8 cellular contexts compared by ENCODE assay signal in genomic region chr9:106860731-106861584, GRCh38. TPM values are rescaled to one million over a fixed set of nuclear protein-coding genes. Genes with fewer than 3 reads are reported as not detected.
DNase-seq lines count a peak whose midpoint lies in the region; ATAC-seq and TF ChIP-seq lines count a peak whose summit lies in the region.

No MANE protein-coding gene starts in this region.

- H3K27ac ChIP-seq in PC-3 (ENCODE audit: low read length), result peak overlapping the region; percentile 67

- CTCF ChIA-PET in PC-3 (lab: Charles Lee), result interaction anchor here (0.6 kb wide), 1 partner anchor 86 kb away, joined by 3 read pairs; no protein-coding TSS in a partner anchor

- TF ChIP-seq CTCF in PC-3 (conservative IDR thresholded peaks at IDR 0.05; ENCODE audit: low read depth, low read length), result no peak
- TF ChIP-seq CTCF in fibroblast of mammary gland (conservative IDR thresholded peaks at IDR 0.05; ENCODE audit: control insufficient read depth, insufficient read depth, low read depth, low read length), result no peak
- TF ChIP-seq CTCF in nephron progenitor cell (IDR thresholded peaks at IDR 0.05), result no peak
- TF ChIP-seq CTCF in GM13977 (IDR thresholded peaks at IDR 0.05; ENCODE audit: extremely low read depth, insufficient read depth, missing control alignments), result no peak

- H3K9me3 ChIP-seq in PC-3 (ENCODE audit: low read length), result no peaks in the 10 kb centered on the region

- H3K27ac Mint-ChIP-seq in nephron progenitor cell, result peak overlapping the region; percentile 98

- no peaks in the 10 kb centered on the region for H3K27me3 ChIP-seq in PC-3 (ENCODE audit: low read length)

- H3K36me3 Mint-ChIP-seq in nephron progenitor cell (ENCODE audit: low read depth), result peaks cover 7% of the 10 kb centered on the region

- peak overlapping the region; percentile 94 for H3K4me3 Mint-ChIP-seq in nephron progenitor cell

- H3K4me3 ChIP-seq in PC-3 (ENCODE audit: low read length) (peak overlapping the region; percentile 98), fibroblast of mammary gland (ENCODE audit: control insufficient read depth, low read depth, low read length) (peak overlapping the region; percentile 83)

- peaks cover 3% of the 10 kb centered on the region for H3K27me3 Mint-ChIP-seq in nephron progenitor cell (ENCODE audit: low read depth, poor library complexity)

- peaks cover 62% of the 10 kb centered on the region for H3K79me2 ChIP-seq in PC-3 (ENCODE audit: low read length)

- peak overlapping the region; percentile 88 for H3K9ac ChIP-seq in PC-3 (ENCODE audit: low read length)

- intact Hi-C loops in PC-3 (cut with micrococcal nuclease), result loop anchor here (5.0 to 10.0 kb wide), 6 partner anchors 96 to 1019 kb away; no protein-coding TSS in a partner anchor

- ATAC-seq in PC-3 (peak; percentile 6), GM21723 (IDR thresholded peaks at IDR 0.05; ENCODE audit: unreplicated experiment) (no peak), GM18502 (IDR thresholded peaks at IDR 0.05; ENCODE audit: poor library complexity, unreplicated experiment) (no peak)

- H3K9me2 ChIP-seq in PC-3 (replicated peaks; ENCODE audit: low read length), result no peaks in the 10 kb centered on the region

- BruUV-seq in PC-3 (replicated peaks; lab: Mats Ljungman, UMichigan), result no TSS peak

- H3K4me1 Mint-ChIP-seq in nephron progenitor cell, result peaks cover 36% of the 10 kb centered on the region

- H4K20me1 ChIP-seq in PC-3 (ENCODE audit: low read length), result no peaks in the 10 kb centered on the region

- H2AFZ ChIP-seq in PC-3 (ENCODE audit: low read length), result peak overlapping the region; percentile 96

- DNase-seq in G401 (ENCODE audit: low spot score) (peak; percentile 35), PC-3 (peak; percentile 55), fibroblast of mammary gland (ENCODE audit: low read depth) (no peak), nephron progenitor cell (peak; percentile 59), NCI-H1436 (lab: John Stamatoyannopoulos, UW) (no peak), GM13977 (ENCODE audit: low spot score) (no peak)

- in situ Hi-C loops in G401 (cut with HindIII; ENCODE audit: low sequenced_read_pairs), result no loop called here
- in situ Hi-C loops in GM13977 (cut with MboI; ENCODE audit: low pct_unique_long_range_greater_than_20kb, low sequenced_read_pairs, unreplicated experiment), result no loop called here

- peaks cover 41% of the 10 kb centered on the region for H3K4me1 ChIP-seq in PC-3 (ENCODE audit: insufficient read depth, low read length)

- no peaks in the 10 kb centered on the region for H3K9me3 Mint-ChIP-seq in nephron progenitor cell

- POLR2A ChIA-PET in PC-3 (lab: Charles Lee; ENCODE audit: unreplicated experiment), result no interaction called here

- H3K36me3 ChIP-seq in PC-3 (ENCODE audit: low read depth, low read length), result no peaks in the 10 kb centered on the region

- peak overlapping the region; percentile 82 for H3K4me2 ChIP-seq in PC-3 (ENCODE audit: low read length)

- no peaks in the 10 kb centered on the region for H3F3A ChIP-seq in PC-3 (ENCODE audit: low read length, unreplicated experiment)

RNA-seq across cellular contexts. Expression of gene ZNF462, which starts 2.0 kb away (rescaled TPM):
- 0.06 and 0.20 TPM in 2 replicates for total RNA-seq in G401 (2014; rRNA removed; shearing (Covaris generic))
- 21.2 and 23.4 TPM in 2 replicates for total RNA-seq in PC-3 (2014; rRNA removed)

Comparison
In these comparisons a context has a peak if more than half of its experiments do, and no peak if none do; other contexts are left out.
1. DNase-seq: peak in G401 (single experiment), PC-3 (single experiment) and nephron progenitor cell (single experiment); none in fibroblast of mammary gland (single experiment), NCI-H1436 (single experiment) and GM13977 (single experiment).
2. RNA of gene ZNF462, which starts 2.0 kb away (total RNA-seq): 21.2 to 23.4 TPM in PC-3; 0.06 to 0.20 TPM in G401; every median in the first group is over 10 times any median in the second.